Comparison of ENCODE assay signal across 13 cellular contexts in the genomic region with DNA sequence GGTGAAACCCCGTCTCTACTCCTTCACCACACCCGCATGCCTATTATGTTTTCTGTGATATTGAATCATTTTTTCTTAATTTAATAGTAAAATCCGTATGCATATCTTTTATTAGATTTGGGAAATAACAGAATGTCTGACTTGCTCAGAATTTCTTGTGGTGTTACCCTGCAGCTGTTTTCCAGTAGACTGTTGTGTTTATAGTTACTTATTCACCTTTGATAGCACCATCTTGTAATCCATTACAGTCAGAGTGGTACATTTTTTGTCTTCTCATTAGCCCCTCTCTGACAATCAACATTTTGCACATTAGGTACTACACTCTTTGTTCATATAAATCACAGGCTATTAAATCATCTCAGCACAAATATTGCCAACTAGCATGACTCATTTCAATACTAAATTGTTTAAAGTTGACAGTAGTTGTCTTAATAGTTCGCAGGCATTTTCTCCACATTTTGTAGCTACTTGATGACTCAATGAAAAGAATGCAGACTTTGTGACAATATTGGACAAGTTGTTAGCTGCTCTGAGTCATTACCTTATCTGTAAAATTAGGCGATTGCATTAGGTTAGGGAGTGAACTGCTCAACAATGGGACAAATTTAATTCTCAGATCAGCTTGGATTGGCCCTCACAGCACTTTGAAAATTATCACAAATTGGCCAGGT. TPM values are rescaled to one million over a fixed set of nuclear protein-coding genes. Genes with fewer than 3 reads are reported as not detected.
DNase-seq lines count a peak whose midpoint lies in the region; ATAC-seq, FAIRE-seq and TF ChIP-seq lines count a peak whose summit lies in the region.
"Had no signal": no experiment of that assay in that cellular context is flagged by ENCODE, and none has a peak within 500 bp of the region (broad histone marks: within the 10 kb centered on the region; RNA-seq: fewer than 3 reads in every experiment).

No MANE protein-coding gene starts in this region.

- H4K5ac ChIP-seq in IMR-90 (ENCODE audit: low read depth, low read length), result no peak overlapping the region

- no peak overlapping the region for H4K91ac ChIP-seq in IMR-90 (ENCODE audit: insufficient read depth, low read depth, low read length)
- no peak overlapping the region for H4K91ac ChIP-seq in mesenchymal stem cell (ENCODE audit: low read length)

- H3K56ac ChIP-seq in IMR-90 (ENCODE audit: extremely low read depth, insufficient read depth, low read length), result no peak overlapping the region

- H2AFZ ChIP-seq in IMR-90 (replicated peaks; ENCODE audit: low read length, poor library complexity), result no peak overlapping the region
- H2AFZ ChIP-seq in endothelial cell of umbilical vein (ENCODE audit: low read depth, low read length), result no peak overlapping the region
- H2AFZ ChIP-seq in mesenchymal stem cell (ENCODE audit: low read depth, low read length), result no peak overlapping the region

- DNase-seq in AG04449 (ENCODE audit: low read depth, low spot score), result peak; percentile 81
- DNase-seq in IMR-90, result peak; percentile 97
- peak; percentile 93 for DNase-seq in endothelial cell of umbilical vein (ENCODE audit: low read depth, low spot score)
- DNase-seq in mesenchymal stem cell, result peak; percentile 88
- no peak for DNase-seq in Kasumi-1 (lab: John Stamatoyannopoulos, UW)
- DNase-seq in amygdala (lab: John Stamatoyannopoulos, UW), result no peak
- no peak for DNase-seq in prostate gland (ENCODE audit: low spot score)
- DNase-seq: activated CD4-positive, alpha-beta T cell treated with anti-CD3 and anti-CD28 coated beads, Interleukin-2, amount 50 U/mL, for 1 hour; anterior cingulate cortex; NCI-H1694; RPMI8226 had no signal

- H3K9ac ChIP-seq in IMR-90 (ENCODE audit: low read depth, low read length), result no peak overlapping the region
- no peak overlapping the region for H3K9ac ChIP-seq in endothelial cell of umbilical vein (replicated peaks; ENCODE audit: extremely low read depth, insufficient read depth, low read length)
- H3K9ac ChIP-seq in mesenchymal stem cell (ENCODE audit: low read length), result no peak overlapping the region

- no peak overlapping the region for H3K4me3 ChIP-seq in AG04449 (ENCODE audit: low read depth, low read length)
- H3K4me3 ChIP-seq in IMR-90 (ENCODE audit: insufficient read depth, low read depth, low read length), result no peak overlapping the region
- H3K4me3 ChIP-seq in endothelial cell of umbilical vein (replicated peaks in 1 of 3; ENCODE audit: insufficient read depth in 1 of 3, low read depth in 1 of 3, low read length in 3 of 3), result no peak overlapping the region
- no peak overlapping the region for H3K4me3 ChIP-seq in mesenchymal stem cell (ENCODE audit: insufficient read depth in 1 of 2, low read depth in 1 of 2, low read length in 2 of 2)
- H3K4me3 ChIP-seq in prostate gland, result no peak overlapping the region

- peak overlapping the region; percentile 73 for H2BK5ac ChIP-seq in IMR-90 (ENCODE audit: low read depth, low read length, poor library complexity, severe bottlenecking)
- H2BK5ac ChIP-seq in mesenchymal stem cell (ENCODE audit: low read depth, low read length, poor library complexity, severe bottlenecking), result no peak overlapping the region

- H3K36me3 ChIP-seq in IMR-90 (ENCODE audit: control insufficient read depth, insufficient read depth, low read length) (no peaks in the 10 kb centered on the region), endothelial cell of umbilical vein (ENCODE audit: control insufficient read depth in 2 of 2, extremely low read depth in 1 of 2, insufficient read depth in 2 of 2, low read length in 2 of 2) (no peaks in the 10 kb centered on the region), mesenchymal stem cell (ENCODE audit: control insufficient read depth in 1 of 2, insufficient read depth in 2 of 2, low read depth in 1 of 2, low read length in 2 of 2) (no peaks in the 10 kb centered on the region), prostate gland (no peaks in the 10 kb centered on the region)

- H2BK15ac ChIP-seq in IMR-90 (ENCODE audit: low read depth, low read length) (no peak overlapping the region), mesenchymal stem cell (ENCODE audit: low read depth, poor library complexity, severe bottlenecking) (no peak overlapping the region)

- peak; percentile 100 for FAIRE-seq in endothelial cell of umbilical vein (lab: Jason Lieb, UNC)
- FAIRE-seq: H1 had no signal

- H3K14ac ChIP-seq in IMR-90 (replicated peaks; ENCODE audit: low read depth, low read length) (no peak overlapping the region), mesenchymal stem cell (ENCODE audit: low read length in 2 of 2) (no peak overlapping the region)

- CTCF ChIA-PET in AG04449 (lab: Yijun Ruan, JAX), result interaction anchor here (1.7 to 3.7 kb wide), 3 partner anchors 9 to 11 kb away, joined by 6 to 14 read pairs (median 8); no protein-coding TSS in a partner anchor
- CTCF ChIA-PET in IMR-90 (lab: Yijun Ruan, JAX), result no interaction called here
- CTCF ChIA-PET in endothelial cell of umbilical vein (lab: Charles Lee), result interaction anchor here (0.8 to 1.8 kb wide), 5 partner anchors 10 to 95 kb away, joined by 3 to 7 read pairs (median 5); no protein-coding TSS in a partner anchor

- H2BK20ac ChIP-seq in IMR-90 (ENCODE audit: low read depth, low read length), result peak overlapping the region; percentile 56

- WGBS in IMR-90 (ENCODE audit: extremely low coverage in 2 of 2, insufficient read length in 1 of 2), 2 experiments, result no CpG with 5 or more reads among the region's 5 CpGs
- WGBS in mesenchymal stem cell, result 5% methylated on average over 2 of the region's 5 CpGs
- 49% methylated on average over 5 of the region's 5 CpGs for WGBS in prostate gland

- in situ Hi-C loops in IMR-90 (cut with MboI; ENCODE audit: low sequenced_read_pairs), result no loop called here

- POLR2A ChIA-PET in AG04449 (lab: Yijun Ruan, JAX) (interaction anchor here (0.7 to 0.9 kb wide), 2 partner anchors 38 to 1062 kb away, joined by 3 read pairs; no protein-coding TSS in a partner anchor), IMR-90 (lab: Charles Lee; ENCODE audit: unreplicated experiment) (no interaction called here), endothelial cell of umbilical vein (lab: Charles Lee) (no interaction called here)

- H3K18ac ChIP-seq in IMR-90 (ENCODE audit: low read depth, low read length), result no peak overlapping the region
- H3K18ac ChIP-seq in mesenchymal stem cell (ENCODE audit: low read depth in 1 of 2, low read length in 2 of 2), result no peak overlapping the region

- TF ChIP-seq RAD21 in IMR-90 (IDR thresholded peaks at IDR 0.05; ENCODE audit: low read length), result no peak

- H4K8ac ChIP-seq in IMR-90 (ENCODE audit: low read depth in 2 of 2, low read length in 2 of 2), result no peak overlapping the region
- no peak overlapping the region for H4K8ac ChIP-seq in mesenchymal stem cell (ENCODE audit: low read length)

- H2AK9ac ChIP-seq in IMR-90 (replicated peaks; ENCODE audit: low read depth, low read length, poor library complexity), result no peak overlapping the region

- H3K27me3 ChIP-seq in IMR-90 (ENCODE audit: control insufficient read depth, insufficient read depth, low read length) (no peaks in the 10 kb centered on the region), endothelial cell of umbilical vein (ENCODE audit: control insufficient read depth in 2 of 2, insufficient read depth in 2 of 2, low read length in 2 of 2) (no peaks in the 10 kb centered on the region), mesenchymal stem cell (ENCODE audit: control insufficient read depth in 1 of 2, insufficient read depth in 1 of 2, low read length in 2 of 2) (peaks cover 0 to 26% of the 10 kb centered on the region in 2 experiments), prostate gland (replicated peaks; ENCODE audit: insufficient read depth) (no peaks in the 10 kb centered on the region)

- H3K4me1 ChIP-seq in IMR-90 (ENCODE audit: control insufficient read depth, insufficient read depth, low read length), result peaks cover 4% of the 10 kb centered on the region; the same call in 1 of the 2 replicates
- H3K4me1 ChIP-seq in endothelial cell of umbilical vein (ENCODE audit: control insufficient read depth, extremely low read depth, insufficient read depth, low read length), result peaks cover 4% of the 10 kb centered on the region
- H3K4me1 ChIP-seq in mesenchymal stem cell (ENCODE audit: control insufficient read depth, insufficient read depth, low read depth, low read length), result peaks cover 4% of the 10 kb centered on the region
- H3K4me1 ChIP-seq in prostate gland (replicated peaks), result no peaks in the 10 kb centered on the region

- no peak overlapping the region for H2BK12ac ChIP-seq in mesenchymal stem cell (ENCODE audit: low read length in 2 of 2)

- H3K4me2 ChIP-seq in IMR-90 (ENCODE audit: low read depth, low read length), result no peak overlapping the region
- no peak overlapping the region for H3K4me2 ChIP-seq in endothelial cell of umbilical vein (ENCODE audit: insufficient read depth, low read length)
- H3K4me2 ChIP-seq in mesenchymal stem cell (ENCODE audit: low read length, poor library complexity, severe bottlenecking), result no peak overlapping the region

- BruUV-seq in IMR-90 (replicated peaks; lab: Mats Ljungman, UMichigan), result no TSS peak
- BruUV-seq in endothelial cell of umbilical vein (replicated peaks; lab: Mats Ljungman, UMichigan), result no TSS peak

- H3K79me1 ChIP-seq in IMR-90 (ENCODE audit: low read depth in 1 of 2, low read length in 2 of 2) (no peaks in the 10 kb centered on the region), mesenchymal stem cell (replicated peaks; ENCODE audit: low read length, poor library complexity, severe bottlenecking) (no peaks in the 10 kb centered on the region)

- intact Hi-C loops in IMR-90 (cut with micrococcal nuclease), result loop anchor here (5.0 kb wide), 1 partner anchor 36 kb away; no protein-coding TSS in a partner anchor
- intact Hi-C loops in endothelial cell of umbilical vein (cut with micrococcal nuclease), result loop anchor here (1.0 kb wide), 2 partner anchors 18 to 95 kb away; a partner anchor contains a TSS
- intact Hi-C loops in prostate gland (cut with DNase I), result no loop called here

- peak; percentile 88 for ATAC-seq in IMR-90 (ENCODE audit: low read depth)
- ATAC-seq in GM19467 (IDR thresholded peaks at IDR 0.05; ENCODE audit: unreplicated experiment), result no peak

- H3K9me1 ChIP-seq in IMR-90 (ENCODE audit: insufficient read depth, low read length) (peaks cover 5% of the 10 kb centered on the region), endothelial cell of umbilical vein (replicated peaks; ENCODE audit: control insufficient read depth, extremely low read depth, insufficient read depth, low read length) (no peaks in the 10 kb centered on the region)

- peak overlapping the region; percentile 67; the same call in 1 of the 2 replicates for H2BK120ac ChIP-seq in IMR-90 (ENCODE audit: low read depth, low read length)
- H2BK120ac ChIP-seq in mesenchymal stem cell (ENCODE audit: low read depth, low read length), result no peak overlapping the region

- TF ChIP-seq CTCF in AG04449 (IDR thresholded peaks at IDR 0.05; ENCODE audit: insufficient read depth, low read length, missing control alignments) (no peak), IMR-90 (conservative IDR thresholded peaks at IDR 0.05; ENCODE audit: low read depth, low read length) (no peak), endothelial cell of umbilical vein (IDR thresholded peaks at IDR 0.05; ENCODE audit: extremely low read depth in 1 of 2, insufficient read depth in 1 of 2, low read depth in 1 of 2, low read length in 2 of 2) (no peak), prostate gland (IDR thresholded peaks at IDR 0.05) (no peak)

- H4K20me1 ChIP-seq in IMR-90 (ENCODE audit: insufficient read depth, low read length), result no peaks in the 10 kb centered on the region
- H4K20me1 ChIP-seq in endothelial cell of umbilical vein (replicated peaks; ENCODE audit: control insufficient read depth, extremely low read depth, insufficient read depth, low read length), result no peaks in the 10 kb centered on the region

- TF ChIP-seq POLR2A in IMR-90 (IDR thresholded peaks at IDR 0.05; ENCODE audit: low read depth, low read length) (no peak), endothelial cell of umbilical vein (IDR thresholded peaks at IDR 0.05; ENCODE audit: low read depth, low read length) (no peak), prostate gland (IDR thresholded peaks at IDR 0.05) (no peak)

- H3K23ac ChIP-seq in IMR-90 (ENCODE audit: low read depth, low read length), result no peak overlapping the region
- H3K23ac ChIP-seq in mesenchymal stem cell (ENCODE audit: low read length in 2 of 2), result no peak overlapping the region

- H3K9me3 ChIP-seq in IMR-90 (ENCODE audit: control insufficient read depth, insufficient read depth, low read length), result no peaks in the 10 kb centered on the region
- H3K9me3 ChIP-seq in endothelial cell of umbilical vein (replicated peaks; ENCODE audit: control insufficient read depth, insufficient read depth, low read length), result no peaks in the 10 kb centered on the region
- H3K9me3 ChIP-seq in mesenchymal stem cell (ENCODE audit: control insufficient read depth, low read length), result no peaks in the 10 kb centered on the region
- H3K9me3 ChIP-seq in prostate gland, result no peaks in the 10 kb centered on the region

- no peak overlapping the region; the same call in 1 of the 2 replicates for H3K4ac ChIP-seq in IMR-90 (ENCODE audit: low read depth, low read length)
- H3K4ac ChIP-seq in mesenchymal stem cell (ENCODE audit: low read depth in 1 of 2, low read length in 2 of 2), result no peak overlapping the region

- no peaks in the 10 kb centered on the region for H3K79me2 ChIP-seq in endothelial cell of umbilical vein (ENCODE audit: control insufficient read depth, insufficient read depth, low read length)

- no peak overlapping the region for H3K27ac ChIP-seq in IMR-90 (ENCODE audit: insufficient read depth, low read length)
- no peak overlapping the region for H3K27ac ChIP-seq in endothelial cell of umbilical vein (ENCODE audit: insufficient read depth, low read depth, low read length)
- peak overlapping the region; percentile 77 for H3K27ac ChIP-seq in mesenchymal stem cell (ENCODE audit: low read length, poor library complexity, severe bottlenecking)
- no peak overlapping the region for H3K27ac ChIP-seq in prostate gland

- H2AK5ac ChIP-seq in IMR-90 (ENCODE audit: low read depth, low read length) (no peak overlapping the region), mesenchymal stem cell (ENCODE audit: low read length, severe bottlenecking) (no peak overlapping the region)

- dilution Hi-C loops in IMR-90 (cut with HindIII; ENCODE audit: low sequenced_read_pairs, unreplicated experiment) (no loop called here), endothelial cell of umbilical vein (cut with MboI; ENCODE audit: extremely low pct_ligation_motif_present, low sequenced_read_pairs) (no loop called here)

RNA-seq across cellular contexts. Expression of a gene that starts 17.8 kb away (rescaled TPM):
- total RNA-seq in IMR-90 (2012; rRNA removed) (1.6 and 2.2 TPM in 2 replicates), endothelial cell of umbilical vein (not detected in 2 replicates), prostate gland (1 to 10 TPM in 1 of 2 donors, under 1 TPM in 1; 0.09 to 4.4 TPM)
- polyA plus RNA-seq in IMR-90 (2012; rRNA removed) (1.0 and 1.4 TPM in 2 replicates), endothelial cell of umbilical vein (not detected in 2 replicates)
- polyA plus RNA-seq in IMR-90 (2012; cell fraction: cytosol; rRNA removed), result 0.45 and 0.50 TPM in 2 replicates
- polyA plus RNA-seq in IMR-90 (2012; cell fraction: nucleus; rRNA removed; ENCODE audit: low replicate concordance), result 0.26 and 1.4 TPM in 2 replicates
- polyA plus RNA-seq in endothelial cell of umbilical vein (2011; cell fraction: cytosol; rRNA removed), result not detected in 2 replicates
- polyA plus RNA-seq in endothelial cell of umbilical vein (2011; cell fraction: nucleus; rRNA removed), result not detected in 2 replicates
- not detected in 2 replicates for polyA plus RNA-seq in endothelial cell of umbilical vein (2012)
- not detected in 2 replicates for polyA minus RNA-seq in endothelial cell of umbilical vein
- not detected for polyA minus RNA-seq in endothelial cell of umbilical vein (2011; cell fraction: cytosol; rRNA and poly(A)+ RNA removed)
- not detected in 2 replicates for polyA minus RNA-seq in endothelial cell of umbilical vein (2011; cell fraction: nucleus; rRNA and poly(A)+ RNA removed)
- 0.68 TPM for polyA plus RNA-seq in mesenchymal stem cell (2013, experiment 1 of 2)
- polyA plus RNA-seq in mesenchymal stem cell (2013, experiment 2 of 2), result 0.59 TPM

Comparison
In these comparisons a context has a peak if more than half of its experiments do, and no peak if none do; other contexts are left out.
1. DNase-seq: peak in AG04449 (single experiment), IMR-90 (single experiment), endothelial cell of umbilical vein (single experiment) and mesenchymal stem cell (single experiment); none in Kasumi-1 (0 of 2), amygdala (0 of 56) and prostate gland (single experiment).